21 cellular contexts compared by ENCODE assay signal in the genomic region with DNA sequence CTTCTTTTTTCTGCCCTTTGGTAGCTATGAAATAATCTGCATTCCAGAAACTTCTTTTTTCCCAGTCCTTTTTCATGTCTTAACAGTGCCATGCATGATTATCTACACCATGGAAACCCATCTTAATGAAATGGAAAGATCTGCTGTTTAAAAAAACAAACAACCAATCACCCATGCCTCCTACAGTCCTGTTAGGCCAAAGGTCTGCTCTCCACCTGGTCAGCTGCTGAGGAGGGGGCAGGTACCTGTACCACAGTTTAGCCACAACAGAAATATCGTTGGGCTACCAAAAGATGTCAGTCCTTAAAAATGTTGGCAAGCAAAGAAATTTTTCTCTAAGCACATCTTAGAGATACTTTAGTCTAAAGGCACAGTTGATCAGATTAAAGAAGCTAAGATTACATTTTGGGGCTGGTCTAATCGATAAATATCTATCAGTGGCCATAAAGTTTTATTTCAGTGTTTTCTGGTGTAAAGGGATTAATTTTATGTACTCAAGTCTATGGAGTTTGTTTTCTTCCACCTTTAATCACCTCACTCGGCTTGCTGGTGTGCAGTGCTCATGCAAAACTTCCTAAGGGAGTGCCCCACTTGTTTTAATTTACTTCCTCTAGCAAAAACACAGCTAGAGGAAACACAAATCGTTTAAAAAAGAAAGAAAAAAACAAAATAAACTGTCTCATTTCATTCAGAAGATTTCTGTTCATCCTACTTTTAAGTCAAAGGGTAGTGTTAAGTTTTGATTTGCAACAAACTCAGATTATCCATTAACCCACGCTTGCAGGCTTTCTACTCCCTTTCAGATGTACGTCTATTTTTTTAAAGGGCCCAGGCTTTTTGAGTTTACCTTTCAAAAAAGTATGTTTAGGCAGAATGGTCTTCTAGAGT.
DNase-seq lines count a peak whose midpoint lies in the region; ATAC-seq and TF ChIP-seq lines count a peak whose summit lies in the region.
"Had no signal": no experiment of that assay in that cellular context is flagged by ENCODE, and none has a peak within 500 bp of the region (broad histone marks: within the 10 kb centered on the region; RNA-seq: fewer than 3 reads in every experiment).

No MANE protein-coding gene starts in this region.

- peak overlapping the region; percentile 82 to 96 (median 90) for H3K27ac Mint-ChIP-seq in CD4-positive, CD25-positive, alpha-beta regulatory T cell
- H3K27ac Mint-ChIP-seq: activated CD4-positive, alpha-beta memory T cell treated with anti-CD3 and anti-CD28 coated beads for 36 hours; activated T-cell treated with anti-CD3 and anti-CD28 coated beads, Interleukin-2, amount 50 U/mL, for 24 hours; natural killer cell treated with Interleukin-12 subunit alpha and Interleukin-12 subunit beta and Interleukin-15 and Interleukin-18, amount 100 ng/mL, for 72 hours; stimulated activated naive CD8-positive, alpha-beta T cell treated with anti-CD3 and anti-CD28 coated beads, Interleukin-15, Interleukin-2, amounts not matched to agents 100 ng/mL and 50 ng/mL, for 24 hours had no signal

- WGBS in heart left ventricle, 4 donors, result 61 to 66% (median 63%) methylated on average over 6 of the region's 6 CpGs

- peak overlapping the region; percentile 65 for H3K4me3 ChIP-seq in CD4-positive, CD25-positive, alpha-beta regulatory T cell (ENCODE audit: low read depth, low read length)
- no peak overlapping the region for H3K4me3 ChIP-seq in neuron (ENCODE audit: low read length)
- no peak overlapping the region for H3K4me3 ChIP-seq in heart left ventricle
- H3K4me3 ChIP-seq: lower lobe of right lung had no signal

- H3K27me3 ChIP-seq in CD4-positive, CD25-positive, alpha-beta regulatory T cell (ENCODE audit: control insufficient read depth, insufficient read depth, low read length), result no peaks in the 10 kb centered on the region
- H3K27me3 ChIP-seq in neuron (ENCODE audit: insufficient read depth, low read length) (no peaks in the 10 kb centered on the region), heart left ventricle (no peaks in the 10 kb centered on the region)
- H3K27me3 ChIP-seq: foreskin keratinocyte had no signal

- no peaks in the 10 kb centered on the region for H3K36me3 ChIP-seq in CD4-positive, CD25-positive, alpha-beta regulatory T cell (ENCODE audit: control insufficient read depth, insufficient read depth, low read length)
- H3K36me3 ChIP-seq in neuron (ENCODE audit: insufficient read depth, low read length), result no peaks in the 10 kb centered on the region
- no peaks in the 10 kb centered on the region for H3K36me3 ChIP-seq in heart left ventricle
- H3K36me3 ChIP-seq: lower lobe of right lung had no signal

- peak overlapping the region; percentile 74 for H2AFZ ChIP-seq in neuron (ENCODE audit: low read depth, low read length)

- no peaks in the 10 kb centered on the region for H3K27me3 Mint-ChIP-seq in CD4-positive, CD25-positive, alpha-beta regulatory T cell
- H3K27me3 Mint-ChIP-seq: activated CD4-positive, alpha-beta memory T cell treated with anti-CD3 and anti-CD28 coated beads for 36 hours; activated T-cell treated with anti-CD3 and anti-CD28 coated beads, Interleukin-2, amount 50 U/mL, for 24 hours; stimulated activated naive CD8-positive, alpha-beta T cell treated with anti-CD3 and anti-CD28 coated beads, Interleukin-15, Interleukin-2, amounts not matched to agents 100 ng/mL and 50 ng/mL, for 24 hours had no signal

- intact Hi-C loops in left colon (cut with DNase I, micrococcal nuclease) (no loop called here), heart left ventricle (cut with DNase I) (loop anchor here in 2 of 10 donors (10.0 kb wide), 2 partner anchors 115 to 145 kb away; partner anchors contain the start of gene SLC16A10 (in 1 of the 2))

- H3K4me1 ChIP-seq in CD4-positive, CD25-positive, alpha-beta regulatory T cell (ENCODE audit: control insufficient read depth, insufficient read depth, low read length, poor library complexity, severe bottlenecking), result peaks cover 26% of the 10 kb centered on the region
- H3K4me1 ChIP-seq in neuron (ENCODE audit: insufficient read depth, low read length) (peaks cover 25% of the 10 kb centered on the region), heart left ventricle (peaks cover 0 to 9% (median 0%) of the 10 kb centered on the region in 12 donors)
- H3K4me1 ChIP-seq: foreskin keratinocyte, lower lobe of right lung had no signal

- peak overlapping the region; percentile 66 for H3K27ac ChIP-seq in CD4-positive, CD25-positive, alpha-beta regulatory T cell (ENCODE audit: insufficient read depth, low read length, poor library complexity, severe bottlenecking)
- H3K27ac ChIP-seq in heart left ventricle, result no peak overlapping the region
- H3K27ac ChIP-seq: foreskin keratinocyte, lower lobe of right lung had no signal

- no peaks in the 10 kb centered on the region for H3K9me3 ChIP-seq in CD4-positive, CD25-positive, alpha-beta regulatory T cell (ENCODE audit: control insufficient read depth in 2 of 2, low read length in 2 of 2)
- H3K9me3 ChIP-seq in neuron (ENCODE audit: low read length) (no peaks in the 10 kb centered on the region), heart left ventricle (no peaks in the 10 kb centered on the region)
- H3K9me3 ChIP-seq: lower lobe of right lung had no signal

- no peak for TF ChIP-seq CTCF in heart left ventricle (IDR thresholded peaks at IDR 0.05)

- no peak for TF ChIP-seq POLR2A in heart left ventricle (IDR thresholded peaks at IDR 0.05)

- peaks cover 23% of the 10 kb centered on the region for H3K36me3 Mint-ChIP-seq in CD4-positive, CD25-positive, alpha-beta regulatory T cell
- H3K36me3 Mint-ChIP-seq: activated CD4-positive, alpha-beta memory T cell treated with anti-CD3 and anti-CD28 coated beads for 36 hours; natural killer cell treated with Interleukin-12 subunit alpha and Interleukin-12 subunit beta and Interleukin-15 and Interleukin-18, amount 100 ng/mL, for 72 hours had no signal

- peak in 2 of 3 donors; percentile 3 to 46 for DNase-seq in CD4-positive, CD25-positive, alpha-beta regulatory T cell
- peak; percentile 6 for DNase-seq in NCI-H146 treated with DMSO at 0.1 percent for 48 hours (lab: John Stamatoyannopoulos, UW; ENCODE audit: unreplicated experiment)
- no peak for DNase-seq in left colon
- no peak for DNase-seq in EL
- no peak for DNase-seq in heart left ventricle
- no peak for DNase-seq in 8988T
- DNase-seq: activated CD4-positive, alpha-beta memory T cell treated with anti-CD3 and anti-CD28 coated beads for 36 hours; activated naive CD4-positive, alpha-beta T cell treated with anti-CD3 and anti-CD28 coated beads, Interleukin-2, amount 50 U/mL, for 16 hours; activated T-cell treated with anti-CD3 and anti-CD28 coated beads, Interleukin-2, amount 50 U/mL, for 24 hours; COR-L47; cortex of kidney; foreskin keratinocyte; GDM1; Karpas-422; lower lobe of right lung; NCI-H1105; NCI-H82 had no signal

- H3K4me3 Mint-ChIP-seq in CD4-positive, CD25-positive, alpha-beta regulatory T cell, result peak overlapping the region; percentile 46 to 73 (median 71)
- H3K4me3 Mint-ChIP-seq: activated CD4-positive, alpha-beta memory T cell treated with anti-CD3 and anti-CD28 coated beads for 36 hours; activated T-cell treated with anti-CD3 and anti-CD28 coated beads, Interleukin-2, amount 50 U/mL, for 24 hours; natural killer cell treated with Interleukin-12 subunit alpha and Interleukin-12 subunit beta and Interleukin-15 and Interleukin-18, amount 100 ng/mL, for 72 hours; stimulated activated naive CD8-positive, alpha-beta T cell treated with anti-CD3 and anti-CD28 coated beads, Interleukin-15, Interleukin-2, amounts not matched to agents 100 ng/mL and 50 ng/mL, for 24 hours had no signal

- ATAC-seq in CD4-positive, CD25-positive, alpha-beta regulatory T cell (ENCODE audit: low read depth in 2 of 2), result no peak
- ATAC-seq in left colon (peak; percentile 82), heart left ventricle (no peak), HG02840 (IDR thresholded peaks at IDR 0.05; ENCODE audit: low FRiP score, unreplicated experiment) (no peak)
- ATAC-seq: foreskin keratinocyte; lower lobe of right lung; natural killer cell treated with Interleukin-12 subunit alpha and Interleukin-12 subunit beta and Interleukin-15 and Interleukin-18, amount 100 ng/mL, for 72 hours had no signal

- no peaks in the 10 kb centered on the region for H3K9me3 Mint-ChIP-seq in CD4-positive, CD25-positive, alpha-beta regulatory T cell
- H3K9me3 Mint-ChIP-seq: activated CD4-positive, alpha-beta memory T cell treated with anti-CD3 and anti-CD28 coated beads for 36 hours; activated T-cell treated with anti-CD3 and anti-CD28 coated beads, Interleukin-2, amount 50 U/mL, for 24 hours; natural killer cell treated with Interleukin-12 subunit alpha and Interleukin-12 subunit beta and Interleukin-15 and Interleukin-18, amount 100 ng/mL, for 72 hours; stimulated activated naive CD8-positive, alpha-beta T cell treated with anti-CD3 and anti-CD28 coated beads, Interleukin-15, Interleukin-2, amounts not matched to agents 100 ng/mL and 50 ng/mL, for 24 hours had no signal

- H3K4me1 Mint-ChIP-seq in CD4-positive, CD25-positive, alpha-beta regulatory T cell, result peaks cover 20 to 55% (median 35%) of the 10 kb centered on the region in 4 donors

Comparison
In these comparisons a context has a peak if more than half of its experiments do, and no peak if none do; other contexts are left out.
1. DNase-seq: peak in CD4-positive, CD25-positive, alpha-beta regulatory T cell (2 of 3) and NCI-H146 treated with DMSO at 0.1 percent for 48 hours (single experiment); none in left colon (0 of 2), EL (single experiment), heart left ventricle (0 of 5) and 8988T (single experiment).